Comparison of ENCODE assay signal across 9 cellular contexts in the genomic region with DNA sequence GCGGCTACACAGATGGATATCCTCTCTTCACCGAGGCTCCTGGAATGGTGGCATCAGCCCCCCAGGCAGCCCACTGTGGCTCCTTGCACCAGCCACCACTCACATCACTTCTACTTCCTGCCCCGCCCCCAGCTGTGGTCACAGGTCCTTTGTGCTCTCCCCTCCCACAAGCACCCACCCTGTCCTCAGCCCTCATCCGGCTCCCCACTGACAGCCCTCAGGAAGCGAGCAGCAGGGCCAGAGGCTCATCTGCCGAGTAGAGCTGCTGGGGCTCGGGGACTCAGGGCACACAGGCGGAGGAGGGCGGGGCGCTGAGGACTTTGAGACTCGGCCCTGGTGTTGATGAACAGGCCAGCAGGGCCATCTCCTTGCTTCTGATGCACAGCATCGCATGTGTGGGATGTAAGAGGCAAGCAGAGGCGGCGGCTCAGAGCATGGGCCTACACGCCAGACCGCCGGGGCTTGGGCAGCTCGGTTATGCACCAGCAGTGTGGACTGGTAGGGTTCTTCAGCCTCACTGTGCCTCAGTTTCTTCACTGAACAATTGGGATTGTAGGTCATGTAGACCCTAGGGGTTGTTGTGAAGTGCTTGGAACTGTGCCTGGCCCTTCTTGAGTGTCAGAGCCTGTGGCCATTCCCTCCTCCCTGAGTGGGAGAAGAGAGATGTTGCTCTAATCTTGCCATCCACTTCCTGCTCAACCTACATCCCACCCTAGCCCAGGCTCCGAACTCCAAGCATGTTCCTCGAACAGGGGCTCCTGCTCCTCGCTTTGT. TPM values are rescaled to one million over a fixed set of nuclear protein-coding genes. Genes with fewer than 3 reads are reported as not detected.
DNase-seq lines count a peak whose midpoint lies in the region; ATAC-seq, FAIRE-seq and TF ChIP-seq lines count a peak whose summit lies in the region.
"Had no signal": no experiment of that assay in that cellular context is flagged by ENCODE, and none has a peak within 500 bp of the region (broad histone marks: within the 10 kb centered on the region; RNA-seq: fewer than 3 reads in every experiment).

A gene (minus strand): TSS at position 77 of the 774 bp plus-strand sequence. CDS start 1,839 bp downstream, outside the sequence.

- H4K20me1 ChIP-seq in GM12878 (ENCODE audit: control insufficient read depth, insufficient read depth), result no peaks in the 10 kb centered on the region

- no peak within 1 kb of the TSS; the same call in 1 of the 2 replicates for H2AFZ ChIP-seq in GM12878 (ENCODE audit: control insufficient read depth, low read depth, low read length)

- peaks cover 4% of the 10 kb centered on the region for H3K27me3 Mint-ChIP-seq in CD4-positive, CD25-positive, alpha-beta regulatory T cell
- no peaks in the 10 kb centered on the region for H3K27me3 Mint-ChIP-seq in activated CD4-positive, alpha-beta T cell treated with anti-CD3 and anti-CD28 coated beads for 36 hours

- no peaks in the 10 kb centered on the region for H3K79me2 ChIP-seq in GM12878 (ENCODE audit: control insufficient read depth, insufficient read depth, low read length)

- TF ChIP-seq CTCF in GM12878 (IDR thresholded peaks at IDR 0.05 in 2 of 3, conservative IDR thresholded peaks at IDR 0.05 in 1 of 3; ENCODE audit: control insufficient read depth in 2 of 3, extremely low read depth in 1 of 3, insufficient read depth in 1 of 3, low read depth in 3 of 3, low read length in 3 of 3), result no peak

- peak; percentile 60 to 96 (median 84) for DNase-seq in CD4-positive, CD25-positive, alpha-beta regulatory T cell
- DNase-seq in activated CD4-positive, alpha-beta T cell treated with anti-CD3 and anti-CD28 coated beads for 36 hours, result peak; percentile 84
- no peak for DNase-seq in GM12878 (ENCODE audit: low read depth, low spot score)
- peak; percentile 81 for DNase-seq in stimulated activated CD4-positive, alpha-beta T cell treated with anti-CD3 and anti-CD28 coated beads, Interleukin-15, amount 100 ng/mL, for 24 hours
- DNase-seq in COLO668 (lab: John Stamatoyannopoulos, UW; ENCODE audit: unreplicated experiment), result no peak
- no peak for DNase-seq in OCI-M2 (lab: John Stamatoyannopoulos, UW; ENCODE audit: unreplicated experiment)
- DNase-seq: NCI-H1694 had no signal

- H3K27ac Mint-ChIP-seq in CD4-positive, CD25-positive, alpha-beta regulatory T cell, result peak within 1 kb of the TSS; percentile 96 to 100 (median 97)
- peak within 1 kb of the TSS; percentile 84 for H3K27ac Mint-ChIP-seq in activated CD4-positive, alpha-beta T cell treated with anti-CD3 and anti-CD28 coated beads for 36 hours

- no peaks in the 10 kb centered on the region for H3K9me3 Mint-ChIP-seq in CD4-positive, CD25-positive, alpha-beta regulatory T cell
- H3K9me3 Mint-ChIP-seq in activated CD4-positive, alpha-beta T cell treated with anti-CD3 and anti-CD28 coated beads for 36 hours (ENCODE audit: low read depth), result peaks cover 2% of the 10 kb centered on the region

- BruUV-seq in GM12878 (replicated peaks; lab: Mats Ljungman, UMichigan), result no TSS peak

- no peak for TF ChIP-seq EP300 in GM12878 (IDR thresholded peaks at IDR 0.05; ENCODE audit: borderline replicate concordance in 1 of 2, control insufficient read depth in 1 of 2, low read depth in 2 of 2, low read length in 2 of 2)

- no peak for TF ChIP-seq POLR2A in GM12878 (IDR thresholded peaks at IDR 0.05; ENCODE audit: low read depth, low read length)

- SMC1A ChIA-PET in GM12878 (lab: Charles Lee; ENCODE audit: uncharacterized antibody, unreplicated experiment), result no interaction called here

- RAD21 ChIA-PET in GM12878 (lab: Charles Lee; ENCODE audit: unreplicated experiment), result interaction anchor here (1.1 to 1.7 kb wide), 2 partner anchors 11 to 27 kb away, joined by 4 read pairs; no protein-coding TSS in a partner anchor

- in situ Hi-C loops in GM12878 (cut with MboI), result no loop called here

- peak within 1 kb of the TSS; percentile 90 to 100 (median 98) for H3K4me3 Mint-ChIP-seq in CD4-positive, CD25-positive, alpha-beta regulatory T cell
- H3K4me3 Mint-ChIP-seq in activated CD4-positive, alpha-beta T cell treated with anti-CD3 and anti-CD28 coated beads for 36 hours, result peak within 1 kb of the TSS; percentile 82

- no peak for TF ChIP-seq RAD21 in GM12878 (IDR thresholded peaks at IDR 0.05; ENCODE audit: insufficient read depth, low read depth, low read length)

- peak within 1 kb of the TSS; percentile 67 for H3K27ac ChIP-seq in CD4-positive, CD25-positive, alpha-beta regulatory T cell (ENCODE audit: insufficient read depth, low read length, poor library complexity, severe bottlenecking)
- no peak within 1 kb of the TSS for H3K27ac ChIP-seq in GM12878 (ENCODE audit: control insufficient read depth, insufficient read depth)

- peaks cover 0 to 59% (median 35%) of the 10 kb centered on the region in 4 donors for H3K4me1 Mint-ChIP-seq in CD4-positive, CD25-positive, alpha-beta regulatory T cell
- H3K4me1 Mint-ChIP-seq in activated CD4-positive, alpha-beta T cell treated with anti-CD3 and anti-CD28 coated beads for 36 hours, result peaks cover 29% of the 10 kb centered on the region

- no peak for FAIRE-seq in GM12878 (lab: Jason Lieb, UNC)

- H3K27me3 ChIP-seq in CD4-positive, CD25-positive, alpha-beta regulatory T cell (ENCODE audit: control insufficient read depth, insufficient read depth, low read length), result no peaks in the 10 kb centered on the region
- H3K27me3 ChIP-seq in GM12878 (replicated peaks in 1 of 2; ENCODE audit: control insufficient read depth in 2 of 2, insufficient read depth in 2 of 2, low read length in 1 of 2), result no peaks in the 10 kb centered on the region

- intact Hi-C loops in activated CD4-positive, alpha-beta T cell treated with anti-CD3 and anti-CD28 coated beads for 36 hours (cut with DNase I, micrococcal nuclease), result no loop called here
- intact Hi-C loops in GM12878 (cut with micrococcal nuclease; ENCODE audit: unreplicated experiment), result no loop called here

- POLR2A ChIA-PET in activated CD4-positive, alpha-beta T cell treated with anti-CD3 and anti-CD28 coated beads for 36 hours (lab: Charles Lee), result no interaction called here
- POLR2A ChIA-PET in GM12878 (lab: Charles Lee), result no interaction called here

- H3K36me3 Mint-ChIP-seq in CD4-positive, CD25-positive, alpha-beta regulatory T cell, result peaks cover 15% of the 10 kb centered on the region
- H3K36me3 Mint-ChIP-seq in activated CD4-positive, alpha-beta T cell treated with anti-CD3 and anti-CD28 coated beads for 36 hours (ENCODE audit: low read depth), result peaks cover 6% of the 10 kb centered on the region

- peak within 1 kb of the TSS; percentile 90 for H3K4me3 ChIP-seq in CD4-positive, CD25-positive, alpha-beta regulatory T cell (ENCODE audit: low read depth, low read length)
- H3K4me3 ChIP-seq in GM12878, result no peak within 1 kb of the TSS

- ATAC-seq in CD4-positive, CD25-positive, alpha-beta regulatory T cell (ENCODE audit: low read depth in 2 of 2), result peak; percentile 99
- peak; percentile 92 for ATAC-seq in activated CD4-positive, alpha-beta T cell treated with anti-CD3 and anti-CD28 coated beads for 36 hours
- peak; percentile 64 for ATAC-seq in GM12878
- no peak for ATAC-seq in HG03097 (IDR thresholded peaks at IDR 0.05; ENCODE audit: low FRiP score, unreplicated experiment)
- no peak for ATAC-seq in HG02763 (IDR thresholded peaks at IDR 0.05; ENCODE audit: unreplicated experiment)

- no peaks in the 10 kb centered on the region for H3K9me3 ChIP-seq in CD4-positive, CD25-positive, alpha-beta regulatory T cell (ENCODE audit: control insufficient read depth in 2 of 2, low read length in 2 of 2)
- no peaks in the 10 kb centered on the region for H3K9me3 ChIP-seq in GM12878 (replicated peaks; ENCODE audit: control insufficient read depth, insufficient read depth, low read length)

- CTCF ChIA-PET in activated CD4-positive, alpha-beta T cell treated with anti-CD3 and anti-CD28 coated beads for 36 hours (lab: Charles Lee), result interaction anchor here (0.6 to 1.3 kb wide), 5 partner anchors 9 to 614 kb away, joined by 3 to 4 read pairs (median 3); no protein-coding TSS in a partner anchor
- CTCF ChIA-PET in GM12878 (lab: Yijun Ruan, JAX), result interaction anchor here (1.6 kb wide), 1 partner anchor 11 kb away, joined by 3 read pairs; no protein-coding TSS in a partner anchor

- no peak within 1 kb of the TSS for H3K9ac ChIP-seq in GM12878 (ENCODE audit: control insufficient read depth, insufficient read depth, low read length)

- H3K4me2 ChIP-seq in GM12878 (ENCODE audit: control insufficient read depth, insufficient read depth), result no peak within 1 kb of the TSS

- 65% methylated on average over 20 of the region's 21 CpGs for WGBS in GM12878 (ENCODE audit: insufficient coverage, insufficient replicate concordance, low lambda C conversion rate, missing lambda C conversion rate)

- peaks cover 41% of the 10 kb centered on the region for H3K4me1 ChIP-seq in CD4-positive, CD25-positive, alpha-beta regulatory T cell (ENCODE audit: control insufficient read depth, insufficient read depth, low read length, poor library complexity, severe bottlenecking)
- H3K4me1 ChIP-seq in GM12878 (ENCODE audit: control insufficient read depth, insufficient read depth, low read length), result no peaks in the 10 kb centered on the region

- H3K36me3 ChIP-seq in CD4-positive, CD25-positive, alpha-beta regulatory T cell (ENCODE audit: control insufficient read depth, insufficient read depth, low read length), result peaks cover 26% of the 10 kb centered on the region
- no peaks in the 10 kb centered on the region for H3K36me3 ChIP-seq in GM12878 (ENCODE audit: control insufficient read depth in 2 of 2, insufficient read depth in 2 of 2, low read length in 1 of 2)

TF ChIP-seq in GM12878, 131 proteins besides CTCF, POLR2A, EP300 and RAD21 (continues in another document):
- no peak for TF ChIP-seq ZNF24 (IDR thresholded peaks at IDR 0.05)

RNA-seq across cellular contexts. Expression of the gene that starts here (rescaled TPM):
- 32.4 TPM for total RNA-seq in CD4-positive, CD25-positive, alpha-beta regulatory T cell
- 100 to 1,000 TPM; 130 to 187 (median 154) TPM for polyA plus RNA-seq in CD4-positive, CD25-positive, alpha-beta regulatory T cell
- 10 to 100 TPM; 21.8 to 28.6 TPM for total RNA-seq in activated CD4-positive, alpha-beta T cell treated with anti-CD3 and anti-CD28 coated beads for 36 hours
- 13.7 and 18.8 TPM in 2 replicates for total RNA-seq in GM12878 (2013; cell fraction: nucleolus; rRNA removed)
- total RNA-seq in GM12878 (2014; rRNA removed) (1.1 and 1.9 TPM in 2 replicates), GM12878 (2014; rRNA removed; fragmentation: Illumina TruSeq; extraction: Trizol) (1.1 and 1.4 TPM in 2 replicates), GM12878 (2021) (1.5 and 1.8 TPM in 2 replicates)
- polyA plus RNA-seq in GM12878 (2011; ENCODE audit: low read depth), result 1.3 TPM
- polyA plus RNA-seq in GM12878 (2011; rRNA removed) (5.5 and 15.7 TPM in 2 replicates), GM12878 (2014; fragmentation: Illumina TruSeq; extraction: Trizol) (0.84 and 2.6 TPM in 2 replicates), GM12878 (2014; fragmentation: Nextera tagmentation; extraction: Ambion mirVana) (1 to 10 TPM; 1.7 to 1.9 TPM), GM12878 (2014; rRNA removed) (0.97 and 1.3 TPM in 2 replicates), GM12878 (2016; fragmentation: Nextera tagmentation; extraction: Ambion mirVana) (under 1 TPM; 0.88 to 1.00 TPM)
- 22.9 and 31.0 TPM in 2 replicates for polyA plus RNA-seq in GM12878 (2011; cell fraction: cytosol; rRNA removed)
- polyA plus RNA-seq in GM12878 (2011; cell fraction: nucleus; rRNA removed), result 9.8 and 13.4 TPM in 2 replicates
- 1.2 and 1.3 TPM in 2 replicates for polyA plus RNA-seq in GM12878 (2012)
- 24.3 and 26.7 TPM in 2 replicates for polyA minus RNA-seq in GM12878 (2011; rRNA and poly(A)+ RNA removed)
- polyA minus RNA-seq in GM12878 (2011; cell fraction: cytosol; rRNA and poly(A)+ RNA removed), result 9.3 and 10.8 TPM in 2 replicates
- 5.0 and 7.0 TPM in 2 replicates for polyA minus RNA-seq in GM12878 (2011; cell fraction: nucleus; rRNA and poly(A)+ RNA removed)

Comparison
In these comparisons a context has a peak if more than half of its experiments do, and no peak if none do; other contexts are left out.
1. RNA of the gene that starts here (polyA plus RNA-seq): 130 to 187 TPM in CD4-positive, CD25-positive, alpha-beta regulatory T cell; 0.84 to 31.0 TPM in GM12878; every median in the first group is over 4 times any median in the second.
2. ATAC-seq: peak in CD4-positive, CD25-positive, alpha-beta regulatory T cell (2 of 2), activated CD4-positive, alpha-beta T cell treated with anti-CD3 and anti-CD28 coated beads for 36 hours (single experiment) and GM12878 (single experiment); none in HG03097 (single experiment) and HG02763 (single experiment).
3. DNase-seq: peak in CD4-positive, CD25-positive, alpha-beta regulatory T cell (3 of 3), activated CD4-positive, alpha-beta T cell treated with anti-CD3 and anti-CD28 coated beads for 36 hours (single experiment) and stimulated activated CD4-positive, alpha-beta T cell treated with anti-CD3 and anti-CD28 coated beads, Interleukin-15, amount 100 ng/mL, for 24 hours (single experiment); none in GM12878 (single experiment), COLO668 (single experiment) and OCI-M2 (single experiment).